In the genomic region with DNA sequence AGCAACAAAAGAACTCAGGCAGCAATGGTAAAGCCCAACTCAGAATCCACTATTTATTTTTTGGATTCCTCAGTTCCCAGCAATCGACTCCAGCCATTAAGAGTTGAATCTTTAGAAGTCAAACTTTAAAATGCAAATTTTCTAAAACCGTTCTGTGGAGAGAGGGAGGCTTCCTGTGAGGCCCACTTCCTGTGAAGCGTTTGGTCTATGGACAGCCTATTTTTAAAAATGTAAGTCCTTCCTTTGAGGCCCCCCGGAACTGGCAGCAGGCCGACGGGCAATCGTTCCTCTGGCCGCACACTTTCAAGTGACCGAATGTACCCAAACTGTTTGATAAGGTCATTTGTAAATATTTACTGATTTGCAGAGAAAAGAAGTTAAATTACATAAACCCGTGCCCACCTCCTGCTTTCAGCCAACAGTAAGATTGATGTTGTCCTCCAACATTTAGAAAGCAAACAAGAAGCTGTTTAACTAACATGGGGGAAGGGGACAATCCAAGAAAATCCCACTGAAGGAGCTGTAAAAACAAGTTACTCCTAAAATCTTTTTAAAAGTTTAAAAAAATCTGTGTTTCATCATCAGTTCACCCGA, we compare ENCODE assay signal across 8 cellular contexts.
A peak's percentile ranks its signal among the peaks of the same experiment; 100 is the strongest.
DNase-seq lines count a peak whose midpoint lies in the region; ATAC-seq and TF ChIP-seq lines count a peak whose summit lies in the region.

No MANE protein-coding gene starts in this region.

- H4K91ac ChIP-seq in mesenchymal stem cell (ENCODE audit: low read length) = no peak overlapping the region

- ATAC-seq in GM21423 (IDR thresholded peaks at IDR 0.05; ENCODE audit: unreplicated experiment) = peak; percentile 86

- H3K4me3 ChIP-seq in Karpas-422 (ENCODE audit: low read length) (peak overlapping the region; percentile 4; the same call in 1 of the 2 replicates), adrenal gland (peak overlapping the region in 1 of 4 donors; percentile 19), mesenchymal stem cell (ENCODE audit: insufficient read depth in 1 of 2, low read depth in 1 of 2, low read length in 2 of 2) (no peak overlapping the region)

- H3K79me2 ChIP-seq in Karpas-422 (ENCODE audit: low read length) = no peaks in the 10 kb centered on the region

- H3K9me3 ChIP-seq in Karpas-422 (ENCODE audit: low read length) (no peaks in the 10 kb centered on the region), adrenal gland (replicated peaks in 1 of 3) (no peaks in the 10 kb centered on the region), mesenchymal stem cell (ENCODE audit: control insufficient read depth, low read length) (no peaks in the 10 kb centered on the region)

- H3K36me3 ChIP-seq in Karpas-422 (ENCODE audit: insufficient read depth, low read length) (no peaks in the 10 kb centered on the region), adrenal gland (replicated peaks in 1 of 2) (no peaks in the 10 kb centered on the region), mesenchymal stem cell (ENCODE audit: control insufficient read depth in 1 of 2, insufficient read depth in 2 of 2, low read depth in 1 of 2, low read length in 2 of 2) (peaks cover 14 to 19% of the 10 kb centered on the region in 2 experiments)

- H3K27ac ChIP-seq in Karpas-422 (ENCODE audit: low read length) (no peak overlapping the region), adrenal gland (peak overlapping the region in 4 of 5 donors; percentile 17 to 82 (median 68)), mesenchymal stem cell (ENCODE audit: low read length, poor library complexity, severe bottlenecking) (peak overlapping the region; percentile 43)

- no peak for TF ChIP-seq POLR2A in adrenal gland (IDR thresholded peaks at IDR 0.05)

- H3K4me2 ChIP-seq in Karpas-422 (ENCODE audit: low read depth, low read length, poor library complexity, severe bottlenecking) = peak overlapping the region; percentile 38
- H3K4me2 ChIP-seq in mesenchymal stem cell (ENCODE audit: low read length, poor library complexity, severe bottlenecking) = no peak overlapping the region

- H3K14ac ChIP-seq in mesenchymal stem cell (ENCODE audit: low read length in 2 of 2) = no peak overlapping the region

- H4K20me1 ChIP-seq in Karpas-422 (ENCODE audit: insufficient read depth, low read depth, low read length) = no peaks in the 10 kb centered on the region

- peaks cover 26% of the 10 kb centered on the region for H3K79me1 ChIP-seq in mesenchymal stem cell (replicated peaks; ENCODE audit: low read length, poor library complexity, severe bottlenecking)

- DNase-seq in EH (ENCODE audit: low read depth) = peak; percentile 58
- peak; percentile 80 for DNase-seq in Karpas-422
- DNase-seq in adrenal gland = peak in 1 of 7 donors; percentile 31
- DNase-seq in mesenchymal stem cell = no peak
- DNase-seq in NCI-H1417 treated with DMSO at 0.1 percent for 48 hours (lab: John Stamatoyannopoulos, UW) = no peak
- no peak for DNase-seq in NCI-H446 treated with DMSO at 0.1 percent for 48 hours (lab: John Stamatoyannopoulos, UW)
- DNase-seq in mesenteric fat pad (ENCODE audit: low spot score) = no peak

- H2AFZ ChIP-seq in Karpas-422 (ENCODE audit: low read length) (peak overlapping the region; percentile 84), mesenchymal stem cell (ENCODE audit: low read depth, low read length) (no peak overlapping the region)

- WGBS in adrenal gland, 4 donors = 1 to 5% (median 3%) methylated on average over 11 of the region's 11 CpGs
- WGBS in mesenchymal stem cell = 3% methylated on average over 10 of the region's 11 CpGs

- H2BK15ac ChIP-seq in mesenchymal stem cell (ENCODE audit: low read depth, poor library complexity, severe bottlenecking) = no peak overlapping the region

- H2BK5ac ChIP-seq in mesenchymal stem cell (ENCODE audit: low read depth, low read length, poor library complexity, severe bottlenecking) = no peak overlapping the region

- H4K8ac ChIP-seq in mesenchymal stem cell (ENCODE audit: low read length) = no peak overlapping the region

- no peaks in the 10 kb centered on the region for H3K9me2 ChIP-seq in Karpas-422 (replicated peaks; ENCODE audit: insufficient read depth, low read length)

- no peak overlapping the region for H2AK5ac ChIP-seq in mesenchymal stem cell (ENCODE audit: low read length, severe bottlenecking)

- H3K18ac ChIP-seq in mesenchymal stem cell (ENCODE audit: low read depth in 1 of 2, low read length in 2 of 2) = no peak overlapping the region

- H2BK12ac ChIP-seq in mesenchymal stem cell (ENCODE audit: low read length in 2 of 2) = no peak overlapping the region

- intact Hi-C loops in adrenal gland (cut with DNase I) = no loop called here

- no peak overlapping the region for H3K23ac ChIP-seq in mesenchymal stem cell (ENCODE audit: low read length in 2 of 2)

- H3K27me3 ChIP-seq in Karpas-422 (ENCODE audit: low read length) (no peaks in the 10 kb centered on the region), adrenal gland (no peaks in the 10 kb centered on the region), mesenchymal stem cell (ENCODE audit: control insufficient read depth in 1 of 2, insufficient read depth in 1 of 2, low read length in 2 of 2) (no peaks in the 10 kb centered on the region)

- H3K4ac ChIP-seq in mesenchymal stem cell (ENCODE audit: low read depth in 1 of 2, low read length in 2 of 2) = no peak overlapping the region

- H2BK120ac ChIP-seq in mesenchymal stem cell (ENCODE audit: low read depth, low read length) = no peak overlapping the region

- no peak for TF ChIP-seq CTCF in adrenal gland (IDR thresholded peaks at IDR 0.05)

- H3K9ac ChIP-seq in Karpas-422 (ENCODE audit: low read length) (no peak overlapping the region; the same call in 1 of the 2 replicates), mesenchymal stem cell (ENCODE audit: low read length) (peak overlapping the region; percentile 85)

- peaks cover 13% of the 10 kb centered on the region for H3K4me1 ChIP-seq in Karpas-422 (ENCODE audit: low read length)
- peaks cover 16 to 29% of the 10 kb centered on the region in 2 donors for H3K4me1 ChIP-seq in adrenal gland (replicated peaks in 1 of 2)
- H3K4me1 ChIP-seq in mesenchymal stem cell (ENCODE audit: control insufficient read depth, insufficient read depth, low read depth, low read length) = peaks cover 3% of the 10 kb centered on the region

Comparison
In these comparisons a context has a peak if more than half of its experiments do, and no peak if none do; other contexts are left out.
1. DNase-seq: peak in EH (single experiment) and Karpas-422 (single experiment); none in mesenchymal stem cell (single experiment), NCI-H1417 treated with DMSO at 0.1 percent for 48 hours (single experiment), NCI-H446 treated with DMSO at 0.1 percent for 48 hours (single experiment) and mesenteric fat pad (single experiment).